ENCODE assay signal across 8 cellular contexts in the genomic region with DNA sequence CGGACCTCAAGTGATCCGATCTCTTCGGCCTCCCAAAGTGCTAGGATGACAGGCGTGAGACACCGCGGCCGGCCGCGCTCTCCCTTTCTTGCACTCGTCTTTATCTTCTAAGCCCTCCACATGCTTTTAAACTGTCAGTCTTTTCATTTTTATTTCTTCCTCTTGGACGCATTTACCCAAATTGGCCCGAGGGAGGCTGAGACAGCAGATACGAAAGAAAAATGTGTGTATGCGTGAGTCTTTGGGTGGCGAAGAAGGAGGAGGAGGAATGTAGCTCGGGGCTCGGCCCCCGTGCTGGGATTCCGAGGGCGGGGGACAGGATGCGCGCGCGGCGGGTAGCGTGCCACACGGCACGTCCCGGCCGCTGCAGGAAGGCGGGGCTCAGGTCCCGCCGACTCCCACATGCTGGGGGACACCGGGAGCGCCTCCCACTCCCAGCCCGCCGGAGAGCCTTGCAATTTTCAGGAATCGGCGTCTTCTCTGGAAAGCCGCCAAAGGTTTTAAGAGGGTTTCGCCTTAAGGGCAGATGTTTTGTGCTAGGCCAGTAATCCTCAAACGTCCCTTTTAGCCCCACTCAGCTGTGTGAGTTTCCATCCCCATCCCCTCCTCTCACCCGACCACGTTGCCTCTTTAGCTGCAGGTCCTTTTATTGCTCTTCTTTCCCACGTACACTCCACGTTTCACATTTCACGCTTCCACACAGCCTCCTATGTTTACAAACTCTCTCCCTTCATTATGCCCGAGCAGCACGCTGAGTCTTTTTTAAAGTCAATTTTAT. TPM values are rescaled to one million over a fixed set of nuclear protein-coding genes. Genes with fewer than 3 reads are reported as not detected.
DNase-seq lines count a peak whose midpoint lies in the region; ATAC-seq and TF ChIP-seq lines count a peak whose summit lies in the region.

No MANE protein-coding gene starts in this region.

- H3K9ac ChIP-seq in trophoblast cell (ENCODE audit: low read length) = no peak overlapping the region

- H3K9me3 Mint-ChIP-seq in activated naive CD8-positive, alpha-beta T cell treated with anti-CD3 and anti-CD28 coated beads, Interleukin-2, amount 10 ng/mL, durations not matched to agents 7 days and 5 days = no peaks in the 10 kb centered on the region

- POLR2A ChIA-PET in activated naive CD8-positive, alpha-beta T cell treated with anti-CD3 and anti-CD28 coated beads, Interleukin-2, amount 10 ng/mL, durations not matched to agents 7 days and 5 days (lab: Charles Lee) = interaction anchor here (0.6 to 19.1 kb wide), 12 partner anchors 10 to 112 kb away, joined by 3 to 761 read pairs (median 3); a partner anchor contains a TSS

- H3K9me3 ChIP-seq in trophoblast cell (ENCODE audit: insufficient read depth, low read depth, low read length) (no peaks in the 10 kb centered on the region), tibial nerve (no peaks in the 10 kb centered on the region)

- no peak overlapping the region for H3K23ac ChIP-seq in trophoblast cell (ENCODE audit: low read length)

- H3K4me3 Mint-ChIP-seq in activated naive CD8-positive, alpha-beta T cell treated with anti-CD3 and anti-CD28 coated beads, Interleukin-2, amount 10 ng/mL, durations not matched to agents 7 days and 5 days = peak overlapping the region; percentile 79

- no peaks in the 10 kb centered on the region for H3K27me3 Mint-ChIP-seq in activated naive CD8-positive, alpha-beta T cell treated with anti-CD3 and anti-CD28 coated beads, Interleukin-2, amount 10 ng/mL, durations not matched to agents 7 days and 5 days

- intact Hi-C loops in Right ventricle myocardium superior (cut with DNase I) = no loop called here

- H3K36me3 ChIP-seq in trophoblast cell (ENCODE audit: control insufficient read depth in 1 of 2, insufficient read depth in 2 of 2, low read length in 2 of 2) = no peaks in the 10 kb centered on the region
- peaks cover 0 to 9% (median 0%) of the 10 kb centered on the region in 3 donors for H3K36me3 ChIP-seq in tibial nerve

- peak overlapping the region; percentile 86 for H4K8ac ChIP-seq in trophoblast cell (ENCODE audit: low read depth, low read length)

- peak overlapping the region; percentile 61 for H3K14ac ChIP-seq in trophoblast cell (ENCODE audit: low read length)

- H4K12ac ChIP-seq in trophoblast cell (ENCODE audit: low read depth, low read length) = peak overlapping the region; percentile 55

- H3K18ac ChIP-seq in trophoblast cell (ENCODE audit: low read length) = peak overlapping the region; percentile 74

- peaks cover 30% of the 10 kb centered on the region for H3K4me1 Mint-ChIP-seq in activated naive CD8-positive, alpha-beta T cell treated with anti-CD3 and anti-CD28 coated beads, Interleukin-2, amount 10 ng/mL, durations not matched to agents 7 days and 5 days

- peaks cover 27% of the 10 kb centered on the region for H3K36me3 Mint-ChIP-seq in activated naive CD8-positive, alpha-beta T cell treated with anti-CD3 and anti-CD28 coated beads, Interleukin-2, amount 10 ng/mL, durations not matched to agents 7 days and 5 days

- H3K4me3 ChIP-seq in trophoblast cell (ENCODE audit: low read depth, low read length) (no peak overlapping the region), tibial nerve (peak overlapping the region; percentile 32 to 64 (median 50))

- peak overlapping the region; percentile 44 for H2BK120ac ChIP-seq in trophoblast cell (ENCODE audit: insufficient read depth, low read length, poor library complexity)

- TF ChIP-seq POLR2A in tibial nerve (IDR thresholded peaks at IDR 0.05) = peak; percentile 53 to 56

- H3K4ac ChIP-seq in trophoblast cell (ENCODE audit: low read depth, low read length) = peak overlapping the region; percentile 59

- peak overlapping the region; percentile 38 for H3K4me2 ChIP-seq in trophoblast cell (ENCODE audit: low read length)

- WGBS in trophoblast cell (ENCODE audit: extremely low coverage, insufficient coverage, insufficient read length) = no CpG with 5 or more reads among the region's 49 CpGs
- WGBS in tibial nerve, 2 donors = 1% methylated on average over 49 of the region's 49 CpGs

- peak overlapping the region; percentile 93 for H3K27ac Mint-ChIP-seq in activated naive CD8-positive, alpha-beta T cell treated with anti-CD3 and anti-CD28 coated beads, Interleukin-2, amount 10 ng/mL, durations not matched to agents 7 days and 5 days

- DNase-seq in ELF-1 (ENCODE audit: low read depth, low spot score) (peak; percentile 95), Kasumi-1 (lab: John Stamatoyannopoulos, UW) (peak; percentile 73 to 77), SKM-1 (lab: John Stamatoyannopoulos, UW; ENCODE audit: unreplicated experiment) (peak; percentile 26), Right ventricle myocardium superior (peak; percentile 94), trophoblast cell (peak; percentile 98), tibial nerve (ENCODE audit: low spot score in 2 of 2) (peak; percentile 70 to 80)
- peak; percentile 89 for DNase-seq in activated naive CD8-positive, alpha-beta T cell treated with anti-CD3 and anti-CD28 coated beads, Interleukin-2, amount 10 ng/mL, durations not matched to agents 7 days and 5 days

- H3K27me3 ChIP-seq in trophoblast cell (ENCODE audit: insufficient read depth, low read length) = no peaks in the 10 kb centered on the region
- H3K27me3 ChIP-seq in tibial nerve = no peaks in the 10 kb centered on the region

- H3K4me1 ChIP-seq in trophoblast cell (ENCODE audit: control insufficient read depth in 1 of 2, insufficient read depth in 2 of 2, low read length in 2 of 2) (peaks cover 0 to 5% of the 10 kb centered on the region in 2 experiments), tibial nerve (peaks cover 0 to 19% (median 2%) of the 10 kb centered on the region in 4 donors)

- peak overlapping the region; percentile 76 for H3K27ac ChIP-seq in trophoblast cell (ENCODE audit: low read depth, low read length)
- H3K27ac ChIP-seq in tibial nerve = peak overlapping the region; percentile 79 to 95 (median 83)

- peak; percentile 83 to 95 for TF ChIP-seq EP300 in tibial nerve (IDR thresholded peaks at IDR 0.05)

- H2AK5ac ChIP-seq in trophoblast cell (ENCODE audit: low read length) = no peak overlapping the region

- peak overlapping the region; percentile 67 for H4K91ac ChIP-seq in trophoblast cell (ENCODE audit: low read depth, low read length)

- H2AFZ ChIP-seq in trophoblast cell (ENCODE audit: insufficient read depth, low read length, poor library complexity) = peak overlapping the region; percentile 58

- H2BK5ac ChIP-seq in trophoblast cell (ENCODE audit: low read depth, low read length, poor library complexity) = peak overlapping the region; percentile 75

- TF ChIP-seq CTCF in tibial nerve (IDR thresholded peaks at IDR 0.05) = peak in 2 of 5 experiments; percentile 9 to 30

- peaks cover 14% of the 10 kb centered on the region for H3K79me1 ChIP-seq in trophoblast cell (ENCODE audit: low read length)

- peak overlapping the region; percentile 78 for H2BK12ac ChIP-seq in trophoblast cell (ENCODE audit: low read length)

- peak; percentile 88 for ATAC-seq in GM21825 (IDR thresholded peaks at IDR 0.05; ENCODE audit: unreplicated experiment)
- ATAC-seq in activated naive CD8-positive, alpha-beta T cell treated with anti-CD3 and anti-CD28 coated beads, Interleukin-2, amount 10 ng/mL, durations not matched to agents 7 days and 5 days (ENCODE audit: low read depth) = peak; percentile 93
- peak; percentile 98 for ATAC-seq in Right ventricle myocardium superior (ENCODE audit: poor library complexity)

- peaks cover 2% of the 10 kb centered on the region for H3K79me2 ChIP-seq in trophoblast cell (ENCODE audit: control insufficient read depth, insufficient read depth, low read length, poor library complexity)

RNA-seq across cellular contexts. Expression of a gene that starts 34.7 kb away (rescaled TPM):
- 100 to 1,000 TPM; 219 to 224 TPM for total RNA-seq in activated naive CD8-positive, alpha-beta T cell treated with anti-CD3 and anti-CD28 coated beads, Interleukin-2, amount 10 ng/mL, durations not matched to agents 7 days and 5 days
- 8.8 TPM for total RNA-seq in Right ventricle myocardium superior
- polyA plus RNA-seq in trophoblast cell (2013) = 1,584 and 1,664 TPM in 2 replicates
- total RNA-seq in tibial nerve = 100 to 1,000 TPM in 3 of 4 donors, 10 to 100 TPM in 1; 83.4 to 262 (median 115) TPM

Comparison
In these comparisons a context has a peak if more than half of its experiments do, and no peak if none do; other contexts are left out.
1. DNase-seq: peak in every context shown above with its lines; median percentile 98 in trophoblast cell; 95 in ELF-1; 94 in Right ventricle myocardium superior; 89 in activated naive CD8-positive, alpha-beta T cell treated with anti-CD3 and anti-CD28 coated beads, Interleukin-2, amount 10 ng/mL, durations not matched to agents 7 days and 5 days; 75 in Kasumi-1; 75 in tibial nerve; 26 in SKM-1.